Comparison of ENCODE assay signal across 7 cellular contexts in genomic region chr10:132160866-132161655, GRCh38. TPM values are rescaled to one million over a fixed set of nuclear protein-coding genes. Genes with fewer than 3 reads are reported as not detected.
DNase-seq lines count a peak whose midpoint lies in the region; ATAC-seq and TF ChIP-seq lines count a peak whose summit lies in the region.
"Not testable (repeated sequence)": the region's sequence is repeated elsewhere in the genome, so short reads cannot be mapped to it uniquely, and the experiment has no call there.

No MANE protein-coding gene starts in this region.

- POLR2A ChIA-PET in OCI-LY7 (lab: Charles Lee) = interaction anchor here (0.6 kb wide), 2 partner anchors 172 to 1247 kb away, joined by 3 to 5 read pairs; no protein-coding TSS in a partner anchor
- POLR2A ChIA-PET in activated CD4-positive, alpha-beta memory T cell treated with anti-CD3 and anti-CD28 coated beads, Interleukin-2, amount 10 ng/mL, durations not matched to agents 7 days and 5 days (lab: Charles Lee); naive thymus-derived CD4-positive, alpha-beta T cell (lab: Charles Lee): not testable (repeated sequence)

- not testable (repeated sequence) for H2AFZ ChIP-seq in OCI-LY7 (ENCODE audit: low read length)

- intact Hi-C loops in OCI-LY7 (cut with micrococcal nuclease; ENCODE audit: unreplicated experiment) = loop anchor here (5.0 to 10.0 kb wide), 3 partner anchors 171 to 286 kb away; partner anchors contain the start of gene LRRC27
- intact Hi-C loops in naive thymus-derived CD4-positive, alpha-beta T cell (cut with micrococcal nuclease) = loop anchor here in 1 of 2 donors (5.0 kb wide), 1 partner anchor 376 kb away; the partner anchor contains the start of gene INPP5A

- not testable (repeated sequence) for H3K4me3 Mint-ChIP-seq in activated CD4-positive, alpha-beta memory T cell treated with anti-CD3 and anti-CD28 coated beads, Interleukin-2, amount 10 ng/mL, durations not matched to agents 7 days and 5 days; central memory CD8-positive, alpha-beta T cell
- H3K4me3 Mint-ChIP-seq in naive thymus-derived CD4-positive, alpha-beta T cell = peak overlapping the region in 5 of 10 donors; percentile 44 to 70 (median 47)
- H3K4me3 Mint-ChIP-seq in stimulated activated effector memory CD8-positive, alpha-beta T cell treated with anti-CD3 and anti-CD28 coated beads, Interleukin-12 subunit alpha, Interleukin-12 subunit beta, amount 100 ng/mL, for 72 hours = peak overlapping the region; percentile 58

- H4K20me1 ChIP-seq in OCI-LY7 (ENCODE audit: insufficient read depth, low read length) = not testable (repeated sequence)

- peak overlapping the region; percentile 90 for H3K27ac ChIP-seq in OCI-LY7 (ENCODE audit: low read depth, low read length, poor library complexity, severe bottlenecking)
- peak overlapping the region; percentile 80 for H3K27ac ChIP-seq in naive thymus-derived CD4-positive, alpha-beta T cell (ENCODE audit: low read depth, low read length)

- CTCF ChIA-PET in OCI-LY7 (lab: Charles Lee; ENCODE audit: unreplicated experiment); activated CD4-positive, alpha-beta memory T cell treated with anti-CD3 and anti-CD28 coated beads, Interleukin-2, amount 10 ng/mL, durations not matched to agents 7 days and 5 days (lab: Charles Lee): not testable (repeated sequence)
- CTCF ChIA-PET in naive thymus-derived CD4-positive, alpha-beta T cell (lab: Charles Lee) = interaction anchor here (0.6 kb wide), 1 partner anchor 247 kb away, joined by 4 read pairs; no protein-coding TSS in a partner anchor

- H3K9me3 Mint-ChIP-seq in activated CD4-positive, alpha-beta memory T cell treated with anti-CD3 and anti-CD28 coated beads, Interleukin-2, amount 10 ng/mL, durations not matched to agents 7 days and 5 days; central memory CD8-positive, alpha-beta T cell; stimulated activated effector memory CD8-positive, alpha-beta T cell treated with anti-CD3 and anti-CD28 coated beads, Interleukin-12 subunit alpha, Interleukin-12 subunit beta, amount 100 ng/mL, for 72 hours: not testable (repeated sequence)
- peaks cover 0 to 11% (median 0%) of the 10 kb centered on the region in 11 donors for H3K9me3 Mint-ChIP-seq in naive thymus-derived CD4-positive, alpha-beta T cell

- H3K36me3 Mint-ChIP-seq in activated CD4-positive, alpha-beta memory T cell treated with anti-CD3 and anti-CD28 coated beads, Interleukin-2, amount 10 ng/mL, durations not matched to agents 7 days and 5 days (ENCODE audit: low read depth); naive thymus-derived CD4-positive, alpha-beta T cell; stimulated activated effector memory CD8-positive, alpha-beta T cell treated with anti-CD3 and anti-CD28 coated beads, Interleukin-12 subunit alpha, Interleukin-12 subunit beta, amount 100 ng/mL, for 72 hours: not testable (repeated sequence)
- peaks cover 22% of the 10 kb centered on the region for H3K36me3 Mint-ChIP-seq in central memory CD8-positive, alpha-beta T cell (ENCODE audit: insufficient read depth)

- TF ChIP-seq CTCF in OCI-LY7 (conservative IDR thresholded peaks at IDR 0.05; ENCODE audit: low read length) = not testable (repeated sequence)

- BruUV-seq in OCI-LY7 (replicated peaks; lab: Mats Ljungman, UMichigan) = not testable (repeated sequence)

- not testable (repeated sequence) for H3K27me3 Mint-ChIP-seq in activated CD4-positive, alpha-beta memory T cell treated with anti-CD3 and anti-CD28 coated beads, Interleukin-2, amount 10 ng/mL, durations not matched to agents 7 days and 5 days; central memory CD8-positive, alpha-beta T cell; naive thymus-derived CD4-positive, alpha-beta T cell

- not testable (repeated sequence) for ATAC-seq in central memory CD8-positive, alpha-beta T cell (replicated peaks; ENCODE audit: extremely low read depth, poor library complexity, severe bottlenecking); naive thymus-derived CD4-positive, alpha-beta T cell; stimulated activated effector memory CD8-positive, alpha-beta T cell treated with anti-CD3 and anti-CD28 coated beads, Interleukin-12 subunit alpha, Interleukin-12 subunit beta, amount 100 ng/mL, for 72 hours

- H3K27me3 ChIP-seq in naive thymus-derived CD4-positive, alpha-beta T cell (ENCODE audit: control insufficient read depth in 2 of 2, insufficient read depth in 2 of 2, low read length in 2 of 2) = not testable (repeated sequence)

- not testable (repeated sequence) for H3K9me2 ChIP-seq in OCI-LY7 (ENCODE audit: insufficient read depth, low read length)

- H3K79me2 ChIP-seq in OCI-LY7 (ENCODE audit: insufficient read depth, low read depth, low read length) = not testable (repeated sequence)

- DNase-seq in OCI-LY7 (ENCODE audit: low spot score); central memory CD8-positive, alpha-beta T cell (ENCODE audit: low spot score in 2 of 2); stimulated activated effector memory CD8-positive, alpha-beta T cell treated with anti-CD3 and anti-CD28 coated beads, Interleukin-12 subunit alpha, Interleukin-12 subunit beta, amount 100 ng/mL, for 72 hours (ENCODE audit: low spot score in 2 of 2): not testable (repeated sequence)
- peak; percentile 47 for DNase-seq in T-helper 22 cell (ENCODE audit: low read depth)
- DNase-seq in activated CD4-positive, alpha-beta memory T cell treated with anti-CD3 and anti-CD28 coated beads, Interleukin-2, amount 10 ng/mL, durations not matched to agents 7 days and 5 days = peak; percentile 33
- DNase-seq in activated effector memory CD4-positive, alpha-beta T cell treated with anti-CD3 and anti-CD28 coated beads, Interleukin-2, amount 50 U/mL, for 16 hours = peak; percentile 71
- peak in 4 of 9 donors; percentile 34 to 79 (median 60) for DNase-seq in naive thymus-derived CD4-positive, alpha-beta T cell

- H3K9me3 ChIP-seq in OCI-LY7 (ENCODE audit: low read length); naive thymus-derived CD4-positive, alpha-beta T cell (ENCODE audit: control insufficient read depth in 2 of 3, low read length in 3 of 3): not testable (repeated sequence)

- H3K4me3 ChIP-seq in OCI-LY7 (ENCODE audit: low read depth, low read length, poor library complexity, severe bottlenecking); naive thymus-derived CD4-positive, alpha-beta T cell (ENCODE audit: low read length): not testable (repeated sequence)

- H3K4me1 Mint-ChIP-seq in activated CD4-positive, alpha-beta memory T cell treated with anti-CD3 and anti-CD28 coated beads, Interleukin-2, amount 10 ng/mL, durations not matched to agents 7 days and 5 days = peaks cover 43% of the 10 kb centered on the region
- H3K4me1 Mint-ChIP-seq in central memory CD8-positive, alpha-beta T cell = peaks cover 16% of the 10 kb centered on the region
- H3K4me1 Mint-ChIP-seq in naive thymus-derived CD4-positive, alpha-beta T cell = peaks cover 17 to 59% (median 48%) of the 10 kb centered on the region in 7 donors
- H3K4me1 Mint-ChIP-seq in stimulated activated effector memory CD8-positive, alpha-beta T cell treated with anti-CD3 and anti-CD28 coated beads, Interleukin-12 subunit alpha, Interleukin-12 subunit beta, amount 100 ng/mL, for 72 hours = peaks cover 35% of the 10 kb centered on the region

- H3K4me2 ChIP-seq in OCI-LY7 (ENCODE audit: low read length) = peak overlapping the region; percentile 75; the same call in 1 of the 2 replicates

- peak overlapping the region; percentile 64 for H3K27ac Mint-ChIP-seq in activated CD4-positive, alpha-beta memory T cell treated with anti-CD3 and anti-CD28 coated beads, Interleukin-2, amount 10 ng/mL, durations not matched to agents 7 days and 5 days
- H3K27ac Mint-ChIP-seq in central memory CD8-positive, alpha-beta T cell (ENCODE audit: low read depth) = peak overlapping the region; percentile 98
- peak overlapping the region in 7 of 9 donors; percentile 41 to 98 (median 94) for H3K27ac Mint-ChIP-seq in naive thymus-derived CD4-positive, alpha-beta T cell
- peak overlapping the region; percentile 91 for H3K27ac Mint-ChIP-seq in stimulated activated effector memory CD8-positive, alpha-beta T cell treated with anti-CD3 and anti-CD28 coated beads, Interleukin-12 subunit alpha, Interleukin-12 subunit beta, amount 100 ng/mL, for 72 hours

- not testable (repeated sequence) for H3K36me3 ChIP-seq in OCI-LY7 (ENCODE audit: insufficient read depth, low read length); naive thymus-derived CD4-positive, alpha-beta T cell (ENCODE audit: control insufficient read depth in 2 of 3, insufficient read depth in 3 of 3, low read length in 3 of 3)

- H3K4me1 ChIP-seq in OCI-LY7 (ENCODE audit: insufficient read depth, low read length, poor library complexity, severe bottlenecking) = peaks cover 43% of the 10 kb centered on the region
- peaks cover 23 to 36% of the 10 kb centered on the region in 2 donors for H3K4me1 ChIP-seq in naive thymus-derived CD4-positive, alpha-beta T cell (ENCODE audit: control insufficient read depth in 2 of 2, insufficient read depth in 2 of 2, low read length in 2 of 2)

RNA-seq across cellular contexts. Expression of gene DPYSL4, which starts 25.7 kb away (rescaled TPM):
- not detected in 2 replicates for total RNA-seq in OCI-LY7 (2014; rRNA removed; shearing (Covaris generic))
- not detected in 2 replicates for total RNA-seq in OCI-LY7 (2022)
- total RNA-seq in activated CD4-positive, alpha-beta memory T cell treated with anti-CD3 and anti-CD28 coated beads, Interleukin-2, amount 10 ng/mL, durations not matched to agents 7 days and 5 days = 1 to 10 TPM; 5.4 to 6.7 TPM
- total RNA-seq in naive thymus-derived CD4-positive, alpha-beta T cell = 10 to 100 TPM in 2 of 5 experiments, 1 to 10 TPM in 2, under 1 TPM in 1; 0.66 to 60.0 (median 9.4) TPM
- 10 to 100 TPM in 1 of 2 donors, under 1 TPM in 1; 0.35 to 18.2 TPM for polyA plus RNA-seq in naive thymus-derived CD4-positive, alpha-beta T cell
